Comparison of ENCODE assay signal across 8 cellular contexts in genomic region chr1:163071381-163072255, GRCh38. TPM values are rescaled to one million over a fixed set of nuclear protein-coding genes. Genes with fewer than 3 reads are reported as not detected.
DNase-seq lines count a peak whose midpoint lies in the region; ATAC-seq lines count a peak whose summit lies in the region.

No MANE protein-coding gene starts in this region.

- in situ Hi-C loops in Caki2 (cut with HindIII; ENCODE audit: low pct_unique_long_range_greater_than_20kb, low sequenced_read_pairs) (no loop called here), KBM-7 (cut with MboI; ENCODE audit: low pct_unique_long_range_greater_than_20kb, low sequenced_read_pairs) (no loop called here)

- ATAC-seq in GM19397 (IDR thresholded peaks at IDR 0.05; ENCODE audit: unreplicated experiment) (peak; percentile 74), GM21737 (IDR thresholded peaks at IDR 0.05; ENCODE audit: unreplicated experiment) (no peak)

- DNase-seq in Caki2 (ENCODE audit: low read depth), result peak; percentile 80
- peak; percentile 35 for DNase-seq in KBM-7
- DNase-seq in SHP77 treated with DMSO at 0.1 percent for 48 hours (lab: John Stamatoyannopoulos, UW), result peak; percentile 49
- peak; percentile 85 for DNase-seq in amniotic stem cell (lab: John Stamatoyannopoulos, UW)
- DNase-seq in iPS-NIHi11 (ENCODE audit: low spot score), result peak; percentile 75
- peak; percentile 8 to 26 (median 24) for DNase-seq in stimulated activated CD4-positive, alpha-beta T cell treated with anti-CD3 and anti-CD28 coated beads, Interleukin-12 subunit alpha, Interleukin-12 subunit beta, amount 100 ng/mL, for 48 hours (ENCODE audit: low read depth in 2 of 3, low spot score in 1 of 3)

RNA-seq across cellular contexts. Expression of gene RGS4, which starts 2.5 kb away (rescaled TPM):
- 1.8 and 2.8 TPM in 2 replicates for total RNA-seq in Caki2 (2014; rRNA removed; shearing (Covaris generic); ENCODE audit: low replicate concordance)

Comparison
In these comparisons a context has a peak if more than half of its experiments do, and no peak if none do; other contexts are left out.
1. DNase-seq: peak in every context shown above with its lines; median percentile 85 in amniotic stem cell; 80 in Caki2; 75 in iPS-NIHi11; 49 in SHP77 treated with DMSO at 0.1 percent for 48 hours; 35 in KBM-7; 24 in stimulated activated CD4-positive, alpha-beta T cell treated with anti-CD3 and anti-CD28 coated beads, Interleukin-12 subunit alpha, Interleukin-12 subunit beta, amount 100 ng/mL, for 48 hours.